Comparison of ENCODE assay signal across 28 cellular contexts in the genomic region with DNA sequence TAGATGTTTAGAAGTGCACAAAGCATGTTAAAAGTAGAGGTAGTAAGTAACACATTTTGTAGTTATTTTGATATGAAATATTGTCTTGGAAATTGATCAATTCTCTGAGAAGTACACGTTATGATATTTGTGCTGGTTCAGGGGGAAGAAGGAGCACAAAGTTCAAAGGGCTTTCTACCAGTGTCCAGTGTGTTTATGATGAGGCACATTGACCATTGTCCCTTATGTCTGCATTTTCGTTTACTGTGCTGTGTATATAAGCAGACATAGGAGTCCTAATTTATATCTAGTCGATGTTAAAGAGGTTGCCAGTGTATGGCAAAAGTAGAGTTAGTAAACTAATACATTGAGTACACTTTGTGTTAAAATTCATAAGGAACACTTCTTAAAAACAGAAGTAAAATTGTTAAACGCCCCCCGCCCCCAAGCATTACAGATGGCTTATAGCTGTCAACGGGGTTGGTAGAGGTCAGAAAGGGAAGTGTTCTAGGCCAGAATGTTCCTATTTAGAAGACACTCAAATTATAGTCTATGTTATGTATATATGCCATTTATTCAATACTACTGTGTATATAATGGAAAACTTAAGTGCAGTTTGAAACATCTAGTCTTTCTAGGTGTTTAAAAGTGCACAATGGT. TPM values are rescaled to one million over a fixed set of nuclear protein-coding genes. Genes with fewer than 3 reads are reported as not detected.
"Had no signal": no experiment of that assay in that cellular context is flagged by ENCODE, and none has a peak within 500 bp of the region (broad histone marks: within the 10 kb centered on the region; RNA-seq: fewer than 3 reads in every experiment).

No MANE protein-coding gene starts in this region.

- H3K9me3 ChIP-seq: neutrophil, psoas muscle, spleen, tibial artery, upper lobe of right lung, vagina had no signal

- H3K36me3 ChIP-seq: neutrophil, spleen, tibial artery, upper lobe of right lung, vagina had no signal

- H3K4me3 ChIP-seq: dorsolateral prefrontal cortex, spleen, tibial artery, upper lobe of right lung, vagina had no signal

- H3K27me3 ChIP-seq: dorsolateral prefrontal cortex, neutrophil, spleen, tibial artery, upper lobe of right lung, vagina had no signal

- H3K27ac ChIP-seq: dorsolateral prefrontal cortex, neutrophil, psoas muscle, tibial artery, upper lobe of right lung, vagina had no signal

- ATAC-seq: naive thymus-derived CD4-positive, alpha-beta T cell; psoas muscle; sciatic nerve; stimulated activated memory B cell treated with anti-CD40 and anti-IgM and Interleukin-4, amounts not matched to agents 10 μg/mL and 1 μg/mL and 100 μg/mL, for 72 hours; upper lobe of right lung had no signal

- FAIRE-seq: islet of Langerhans had no signal

- DNase-seq: dorsolateral prefrontal cortex; effector CD8-positive, alpha-beta T cell; foreskin melanocyte; head of caudate nucleus; hypothalamus; kidney glomerular epithelial cell; mammary epithelial cell; naive thymus-derived CD4-positive, alpha-beta T cell; psoas muscle; retina; spleen; stimulated activated CD4-positive, alpha-beta T cell treated with anti-CD3 and anti-CD28 coated beads, Interleukin-15, amount 100 ng/mL, for 24 hours; stimulated activated CD4-positive, alpha-beta T cell treated with anti-CD3 and anti-CD28 coated beads, Interleukin-1b, Interleukin-23, amount 100 ng/mL, for 48 hours; stimulated activated CD4-positive, alpha-beta T cell treated with anti-CD3 and anti-CD28 coated beads, Interleukin-4, amount 100 ng/mL, for 24 hours; tibial artery; upper lobe of right lung had no signal

RNA-seq across cellular contexts. Expression of a gene that starts 24.7 kb away (rescaled TPM):
- total RNA-seq: lower leg skin; mammary epithelial cell; mesenteric fat pad; mononuclear cell; naive thymus-derived CD4-positive, alpha-beta T cell; psoas muscle; sciatic nerve; skeletal muscle tissue; temporal lobe; upper lobe of right lung; vagina had no signal
- polyA plus RNA-seq: esophagus; mammary epithelial cell; naive thymus-derived CD4-positive, alpha-beta T cell; neural cell; psoas muscle had no signal
